1 cellular context compared by ENCODE assay signal in the genomic region with DNA sequence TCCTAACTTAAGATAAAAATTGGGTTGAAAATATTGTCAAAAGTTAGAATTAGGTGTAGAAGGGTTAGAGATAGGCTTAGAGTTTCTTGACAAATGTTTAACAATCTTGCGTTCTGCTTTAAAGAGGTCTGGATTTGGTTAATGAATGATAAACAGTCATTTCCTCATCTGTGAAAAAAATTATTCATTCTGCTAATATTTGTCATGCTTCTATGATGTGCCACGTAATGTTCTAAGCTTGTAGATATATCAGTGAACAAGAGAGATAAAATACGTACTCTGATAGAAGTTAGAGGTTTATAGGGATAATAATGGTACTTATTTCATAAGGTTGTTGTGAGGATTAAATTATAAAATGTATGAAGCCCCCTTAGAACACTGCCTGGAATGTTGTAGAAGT.
TF ChIP-seq lines count a peak whose summit lies in the region.

No MANE protein-coding gene starts in this region.

TF ChIP-seq in SK-N-SH, 30 proteins besides CTCF, POLR2A, EP300 and RAD21 (continued from another document):
- TF ChIP-seq, protein P1, sequence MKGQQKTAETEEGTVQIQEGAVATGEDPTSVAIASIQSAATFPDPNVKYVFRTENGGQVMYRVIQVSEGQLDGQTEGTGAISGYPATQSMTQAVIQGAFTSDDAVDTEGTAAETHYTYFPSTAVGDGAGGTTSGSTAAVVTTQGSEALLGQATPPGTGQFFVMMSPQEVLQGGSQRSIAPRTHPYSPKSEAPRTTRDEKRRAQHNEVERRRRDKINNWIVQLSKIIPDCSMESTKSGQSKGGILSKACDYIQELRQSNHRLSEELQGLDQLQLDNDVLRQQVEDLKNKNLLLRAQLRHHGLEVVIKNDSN (IDR thresholded peaks at IDR 0.05; ENCODE audit: borderline replicate concordance, low read depth): no peak
- no peak for TF ChIP-seq CHD2 (IDR thresholded peaks at IDR 0.05; ENCODE audit: low read length, partially characterized antibody)
- TF ChIP-seq EZH2phosphoT487 (IDR thresholded peaks at IDR 0.05; ENCODE audit: borderline replicate concordance, low read depth): no peak
- no peak for TF ChIP-seq FOXM1 (IDR thresholded peaks at IDR 0.05; ENCODE audit: low read depth)
